1 cellular context compared by ENCODE assay signal in genomic region chr20:36573103-36573797, GRCh38.
TF ChIP-seq lines count a peak whose summit lies in the region.

TGIF2 (plus strand) TSS chr20:36573597; CDS start chr20:36578775, 5,178 bp downstream.

TF ChIP-seq in HepG2, 621 proteins besides CTCF, POLR2A, EP300 and RAD21 (continued from another document and continues in another):
- TF ChIP-seq RERE (CRISPR knock-in tag; IDR thresholded peaks at IDR 0.05; ENCODE audit: low read depth) (no peak), CENPX (CRISPR knock-in tag; IDR thresholded peaks at IDR 0.05) (no peak), ZNF652 (CRISPR knock-in tag; IDR thresholded peaks at IDR 0.05; ENCODE audit: borderline replicate concordance, low read depth) (0 out of 2 replicates have a peak, but pooled peaks have one; percentile 11), ZZZ3 (CRISPR knock-in tag; IDR thresholded peaks at IDR 0.05; ENCODE audit: borderline replicate concordance) (peak; percentile 20; the same call in 1 of the 2 replicates), PRDM10 (CRISPR knock-in tag; IDR thresholded peaks at IDR 0.05; ENCODE audit: low read depth) (peak; percentile 82; the same call in 1 of the 2 replicates), CBX2 (IDR thresholded peaks at IDR 0.05; ENCODE audit: low read depth, low read length) (no peak), CBX2 (CRISPR knock-in tag; IDR thresholded peaks at IDR 0.05; ENCODE audit: low read depth) (0 out of 2 replicates have a peak, but pooled peaks have one; percentile 70), MXD4 (CRISPR knock-in tag; IDR thresholded peaks at IDR 0.05) (peak; percentile 65; the same call in 1 of the 2 replicates), PRDM15 (CRISPR knock-in tag; IDR thresholded peaks at IDR 0.05) (no peak), SP5 (CRISPR knock-in tag; IDR thresholded peaks at IDR 0.05; ENCODE audit: borderline replicate concordance, low read depth) (peak; percentile 80), PAXIP1 (CRISPR knock-in tag; conservative IDR thresholded peaks at IDR 0.05) (peak; percentile 80), CENPT (CRISPR knock-in tag; IDR thresholded peaks at IDR 0.05; ENCODE audit: low read depth) (no peak), CEBPG (CRISPR knock-in tag; IDR thresholded peaks at IDR 0.05) (no peak), TRIM22 (IDR thresholded peaks at IDR 0.05) (no peak), MAZ (IDR thresholded peaks at IDR 0.05; ENCODE audit: borderline replicate concordance, low read depth, low read length) (peak; percentile 100), MAZ (CRISPR knock-in tag; IDR thresholded peaks at IDR 0.05; ENCODE audit: low read depth) (peak; percentile 100), ZNF670 (CRISPR knock-in tag; IDR thresholded peaks at IDR 0.05; ENCODE audit: borderline replicate concordance) (no peak; the same call in 1 of the 2 replicates), BCL3 (CRISPR knock-in tag; IDR thresholded peaks at IDR 0.05) (peak; percentile 90), ZNF761 (CRISPR knock-in tag; conservative IDR thresholded peaks at IDR 0.05) (no peak; the same call in 1 of the 2 replicates), TBP (CRISPR knock-in tag; IDR thresholded peaks at IDR 0.05) (no peak), ZNF782 (CRISPR knock-in tag; IDR thresholded peaks at IDR 0.05; ENCODE audit: borderline replicate concordance) (peak; percentile 32; the same call in 1 of the 2 replicates), ZNF816 (CRISPR knock-in tag; IDR thresholded peaks at IDR 0.05; ENCODE audit: borderline replicate concordance) (no peak; the same call in 1 of the 2 replicates), BRCA1 (CRISPR knock-in tag; IDR thresholded peaks at IDR 0.05) (peak; percentile 69; the same call in 1 of the 2 replicates), GLI4 (CRISPR knock-in tag; IDR thresholded peaks at IDR 0.05; ENCODE audit: borderline replicate concordance) (peak; percentile 92), RBM22 (optimal IDR thresholded peaks at IDR 0.05; ENCODE audit: low read length) (no peak), PHF20 (CRISPR knock-in tag; IDR thresholded peaks at IDR 0.05) (peak; percentile 85), SYNCRIP (IDR thresholded peaks at IDR 0.05; ENCODE audit: insufficient read depth, low read depth, low read length) (no peak), ZNF234 (CRISPR knock-in tag; conservative IDR thresholded peaks at IDR 0.05) (no peak), KDM1A (CRISPR knock-in tag; IDR thresholded peaks at IDR 0.05) (no peak), RCOR2 (CRISPR knock-in tag; IDR thresholded peaks at IDR 0.05) (no peak), FOXM1 (CRISPR knock-in tag; IDR thresholded peaks at IDR 0.05) (no peak), CEBPB (IDR thresholded peaks at IDR 0.05; ENCODE audit: borderline replicate concordance, low read depth, low read length) (no peak), TOPORS (CRISPR knock-in tag; IDR thresholded peaks at IDR 0.05) (no peak), ZSCAN29 (CRISPR knock-in tag; conservative IDR thresholded peaks at IDR 0.05) (no peak), POLR2AphosphoS2 (IDR thresholded peaks at IDR 0.05; ENCODE audit: low read depth, low read length) (no peak), ZNF607 (CRISPR knock-in tag; IDR thresholded peaks at IDR 0.05; ENCODE audit: borderline replicate concordance) (no peak; the same call in 1 of the 2 replicates), ZNF468 (CRISPR knock-in tag; IDR thresholded peaks at IDR 0.05) (peak; percentile 77; the same call in 1 of the 2 replicates), ZNF512B (CRISPR knock-in tag; IDR thresholded peaks at IDR 0.05; ENCODE audit: borderline replicate concordance) (peak; percentile 20; the same call in 1 of the 2 replicates), HOXD1 (CRISPR knock-in tag; IDR thresholded peaks at IDR 0.05) (peak; percentile 71)
